In the genomic region with DNA sequence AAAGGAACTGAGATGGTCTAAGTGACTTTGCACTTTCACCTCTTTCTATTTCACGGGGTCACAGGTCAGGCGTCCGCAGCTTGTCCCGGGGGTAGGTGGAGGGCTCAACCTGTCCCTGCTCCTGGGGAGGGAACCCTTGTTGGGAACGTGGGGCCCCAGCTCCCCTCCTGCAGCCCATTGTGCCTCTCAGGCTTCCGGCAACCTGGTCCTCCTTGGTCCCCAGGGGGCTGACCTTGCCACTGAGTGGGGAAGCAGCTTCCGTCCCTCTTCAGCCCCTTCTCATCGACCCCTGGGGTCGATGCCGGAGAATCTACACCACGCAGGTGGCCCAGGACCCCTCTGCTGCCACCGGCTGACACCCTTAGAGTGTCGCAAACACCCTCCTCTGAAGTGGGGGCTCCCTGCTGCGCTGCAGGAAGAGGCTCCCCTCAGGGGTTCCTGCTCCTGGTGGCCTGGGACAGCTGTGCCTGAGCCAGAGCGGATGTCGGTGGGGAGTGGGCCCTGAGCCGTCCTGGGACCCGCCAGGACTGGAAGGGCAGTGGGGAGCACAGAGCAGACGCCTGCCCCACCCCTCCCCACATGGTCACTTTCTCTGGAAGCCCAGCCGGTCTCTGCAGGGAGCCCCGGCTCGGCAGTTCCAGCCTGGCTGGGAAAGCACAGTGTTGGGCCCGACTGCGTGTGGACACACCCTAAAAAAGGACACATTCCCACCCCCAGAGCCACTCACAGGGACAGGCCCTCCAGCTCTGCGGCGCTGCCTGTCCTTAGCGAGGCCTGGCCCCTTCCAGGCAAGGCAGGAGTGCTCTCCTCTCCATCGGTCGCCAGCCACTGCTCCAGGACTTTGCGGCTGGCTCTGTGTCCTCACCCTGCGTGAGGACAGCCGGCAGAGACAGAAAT, we compare ENCODE assay signal across 18 cellular contexts.
"Had no signal": no experiment of that assay in that cellular context is flagged by ENCODE, and none has a peak within 500 bp of the region (broad histone marks: within the 10 kb centered on the region; RNA-seq: fewer than 3 reads in every experiment).

No MANE protein-coding gene starts in this region.

- H3K9me3 Mint-ChIP-seq: activated CD4-positive, alpha-beta T cell treated with anti-CD3 and anti-CD28 coated beads, Interleukin-2, amount 10 ng/mL, durations not matched to agents 7 days and 5 days; stimulated activated naive CD8-positive, alpha-beta T cell treated with anti-CD3 and anti-CD28 coated beads, Interleukin-15, Interleukin-2, amounts not matched to agents 100 ng/mL and 50 ng/mL, for 24 hours; T-helper 1 cell treated with Interleukin-12 subunit alpha and Interleukin-12 subunit beta and Interleukin-4 antibody, amounts not matched to agents 30 μg/mL and 1 μg/mL, for 36 hours had no signal

- H3K27ac Mint-ChIP-seq: activated CD4-positive, alpha-beta T cell treated with anti-CD3 and anti-CD28 coated beads, Interleukin-2, amount 10 ng/mL, durations not matched to agents 7 days and 5 days; activated CD8-positive, alpha-beta T cell treated with anti-CD3 and anti-CD28 coated beads, Interleukin-2, amount 10 ng/mL, durations not matched to agents 7 days and 5 days; activated naive CD8-positive, alpha-beta T cell; stimulated activated naive CD8-positive, alpha-beta T cell treated with anti-CD3 and anti-CD28 coated beads, Interleukin-15, Interleukin-2, amounts not matched to agents 100 ng/mL and 50 ng/mL, for 24 hours; T-helper 1 cell treated with Interleukin-12 subunit alpha and Interleukin-12 subunit beta and Interleukin-4 antibody, amounts not matched to agents 30 μg/mL and 1 μg/mL, for 36 hours had no signal

- H3K27me3 Mint-ChIP-seq: activated naive CD8-positive, alpha-beta T cell; stimulated activated naive CD8-positive, alpha-beta T cell treated with anti-CD3 and anti-CD28 coated beads, Interleukin-15, Interleukin-2, amounts not matched to agents 100 ng/mL and 50 ng/mL, for 24 hours had no signal

- H3K27ac ChIP-seq: dorsolateral prefrontal cortex, epithelial cell of prostate, foreskin keratinocyte, left lung, psoas muscle, suprapubic skin, transverse colon had no signal

- H3K4me3 Mint-ChIP-seq: activated CD4-positive, alpha-beta T cell treated with anti-CD3 and anti-CD28 coated beads, Interleukin-2, amount 10 ng/mL, durations not matched to agents 7 days and 5 days; activated CD8-positive, alpha-beta T cell treated with anti-CD3 and anti-CD28 coated beads, Interleukin-2, amount 10 ng/mL, durations not matched to agents 7 days and 5 days; activated naive CD8-positive, alpha-beta T cell; stimulated activated naive CD8-positive, alpha-beta T cell treated with anti-CD3 and anti-CD28 coated beads, Interleukin-15, Interleukin-2, amounts not matched to agents 100 ng/mL and 50 ng/mL, for 24 hours; T-helper 1 cell treated with Interleukin-12 subunit alpha and Interleukin-12 subunit beta and Interleukin-4 antibody, amounts not matched to agents 30 μg/mL and 1 μg/mL, for 36 hours had no signal

- H3K4me3 ChIP-seq: dorsolateral prefrontal cortex, left lung, psoas muscle, suprapubic skin, transverse colon had no signal

- DNase-seq: activated CD4-positive, alpha-beta T cell treated with anti-CD3 and anti-CD28 coated beads, Interleukin-2, amount 10 ng/mL, durations not matched to agents 7 days and 5 days; activated CD8-positive, alpha-beta T cell treated with anti-CD3 and anti-CD28 coated beads, Interleukin-2, amount 10 ng/mL, durations not matched to agents 7 days and 5 days; amniotic stem cell; dorsolateral prefrontal cortex; foreskin keratinocyte; hypothalamus; mammary epithelial cell; psoas muscle; right cardiac atrium; stimulated activated CD4-positive, alpha-beta T cell treated with anti-CD3 and anti-CD28 coated beads, Interleukin-2, amount 100 ng/mL, for 24 hours; transverse colon had no signal

- H3K4me1 ChIP-seq: foreskin keratinocyte, left lung, psoas muscle, suprapubic skin, transverse colon had no signal

- H3K36me3 Mint-ChIP-seq: activated naive CD8-positive, alpha-beta T cell had no signal

- H3K4me1 Mint-ChIP-seq: activated CD4-positive, alpha-beta T cell treated with anti-CD3 and anti-CD28 coated beads, Interleukin-2, amount 10 ng/mL, durations not matched to agents 7 days and 5 days had no signal

- H3K27me3 ChIP-seq: foreskin keratinocyte, left lung, suprapubic skin had no signal

- H3K36me3 ChIP-seq: left lung, suprapubic skin, transverse colon had no signal

- ATAC-seq: activated CD4-positive, CD25-positive, alpha-beta regulatory T cell treated with anti-CD3 and anti-CD28 coated beads, Interleukin-2, amount 50 U/mL, for 24 hours; activated CD8-positive, alpha-beta T cell treated with anti-CD3 and anti-CD28 coated beads, Interleukin-2, amount 10 ng/mL, durations not matched to agents 7 days and 5 days; foreskin keratinocyte; left lung; psoas muscle; right cardiac atrium had no signal

- H3K9me3 ChIP-seq: left lung, psoas muscle, suprapubic skin, transverse colon had no signal
